Comparison of ENCODE assay signal across 20 cellular contexts in genomic region chr4:83257811-83258210, GRCh38. TPM values are rescaled to one million over a fixed set of nuclear protein-coding genes. Genes with fewer than 3 reads are reported as not detected.
DNase-seq lines count a peak whose midpoint lies in the region; ATAC-seq, FAIRE-seq and TF ChIP-seq lines count a peak whose summit lies in the region.
"Had no signal": no experiment of that assay in that cellular context is flagged by ENCODE, and none has a peak within 500 bp of the region (broad histone marks: within the 10 kb centered on the region; RNA-seq: fewer than 3 reads in every experiment).

No MANE protein-coding gene starts in this region.

- peak overlapping the region; percentile 14 for H3K27ac Mint-ChIP-seq in HFFc6
- H3K27ac Mint-ChIP-seq: activated T-cell treated with anti-CD3 and anti-CD28 coated beads, Interleukin-2, amount 50 U/mL, for 72 hours had no signal

- peak overlapping the region; percentile 74 for H3K27ac ChIP-seq in SJSA1
- H3K27ac ChIP-seq in mesenchymal stem cell (ENCODE audit: low read length, poor library complexity, severe bottlenecking) = no peak overlapping the region
- peak overlapping the region; percentile 16 to 78 (median 46) for H3K27ac ChIP-seq in transverse colon
- H3K27ac ChIP-seq: right lobe of liver, testis had no signal

- peak overlapping the region; percentile 73 for H4K91ac ChIP-seq in mesenchymal stem cell (ENCODE audit: low read length)

- no peaks in the 10 kb centered on the region for H3K79me1 ChIP-seq in mesenchymal stem cell (replicated peaks; ENCODE audit: low read length, poor library complexity, severe bottlenecking)

- no peak overlapping the region for H3K4me2 ChIP-seq in mesenchymal stem cell (ENCODE audit: low read length, poor library complexity, severe bottlenecking)

- no peak overlapping the region for H3K4me3 Mint-ChIP-seq in HFFc6
- H3K4me3 Mint-ChIP-seq: activated T-cell treated with anti-CD3 and anti-CD28 coated beads, Interleukin-2, amount 50 U/mL, for 72 hours; effector memory CD8-positive, alpha-beta T cell had no signal

- peak overlapping the region; percentile 44 to 84 for H2BK12ac ChIP-seq in mesenchymal stem cell (ENCODE audit: low read length in 2 of 2)

- no peaks in the 10 kb centered on the region for H3K9me3 Mint-ChIP-seq in HFFc6
- H3K9me3 Mint-ChIP-seq: activated T-cell treated with anti-CD3 and anti-CD28 coated beads, Interleukin-2, amount 50 U/mL, for 72 hours; effector memory CD8-positive, alpha-beta T cell had no signal

- peaks cover 25% of the 10 kb centered on the region for H3K36me3 Mint-ChIP-seq in HFFc6 (ENCODE audit: low read depth)

- peak overlapping the region; percentile 34 to 71 for H3K18ac ChIP-seq in mesenchymal stem cell (ENCODE audit: low read depth in 1 of 2, low read length in 2 of 2)

- intact Hi-C loops in transverse colon (cut with DNase I; ENCODE audit: low total_unique reads) = no loop called here

- no peak for DNase-seq in HFFc6
- no peak for DNase-seq in SJSA1 (ENCODE audit: low read depth in 1 of 2, low spot score in 2 of 2)
- no peak for DNase-seq in mesenchymal stem cell
- no peak for DNase-seq in transverse colon
- DNase-seq in H54 (ENCODE audit: insufficient read length, low spot score) = no peak
- no peak for DNase-seq in nucleus accumbens (lab: John Stamatoyannopoulos, UW)
- DNase-seq: activated CD4-positive, alpha-beta T cell treated with anti-CD3 and anti-CD28 coated beads for 1 hour; activated naive CD4-positive, alpha-beta T cell treated with anti-CD3 and anti-CD28 coated beads, Interleukin-2, amount 50 U/mL, for 16 hours; activated T-cell treated with anti-CD3 and anti-CD28 coated beads, Interleukin-2, amount 50 U/mL, for 72 hours; DND-41; effector memory CD8-positive, alpha-beta T cell; NCI-H1105; NCI-H2081 treated with DMSO at 0.1 percent for 48 hours; NCI-H510A treated with DMSO at 0.1 percent for 48 hours; right lobe of liver; RPMI8226; testis had no signal

- H2BK5ac ChIP-seq in mesenchymal stem cell (ENCODE audit: low read depth, low read length, poor library complexity, severe bottlenecking) = no peak overlapping the region

- H3K36me3 ChIP-seq in SJSA1 (peaks cover 3% of the 10 kb centered on the region), mesenchymal stem cell (ENCODE audit: control insufficient read depth in 1 of 2, insufficient read depth in 2 of 2, low read depth in 1 of 2, low read length in 2 of 2) (peaks cover 0 to 10% of the 10 kb centered on the region in 2 experiments), transverse colon (no peaks in the 10 kb centered on the region)
- H3K36me3 ChIP-seq: right lobe of liver had no signal

- H3K14ac ChIP-seq in mesenchymal stem cell (ENCODE audit: low read length in 2 of 2) = no peak overlapping the region

- no peak overlapping the region for H2AFZ ChIP-seq in mesenchymal stem cell (ENCODE audit: low read depth, low read length)

- H3K27me3 ChIP-seq in SJSA1 (replicated peaks) (no peaks in the 10 kb centered on the region), mesenchymal stem cell (ENCODE audit: control insufficient read depth in 1 of 2, insufficient read depth in 1 of 2, low read length in 2 of 2) (no peaks in the 10 kb centered on the region), transverse colon (no peaks in the 10 kb centered on the region)
- H3K27me3 ChIP-seq: right lobe of liver, testis had no signal

- no peak for TF ChIP-seq POLR2A in transverse colon (IDR thresholded peaks at IDR 0.05)
- no peak for TF ChIP-seq POLR2A in H54 (IDR thresholded peaks at IDR 0.05; ENCODE audit: low read depth, low read length)

- H3K9ac ChIP-seq in mesenchymal stem cell (ENCODE audit: low read length) = no peak overlapping the region

- TF ChIP-seq EP300 in transverse colon (IDR thresholded peaks at IDR 0.05; ENCODE audit: low read depth) = no peak

- no peak overlapping the region for H3K23ac ChIP-seq in mesenchymal stem cell (ENCODE audit: low read length in 2 of 2)

- 88% methylated on average over 7 of the region's 7 CpGs for WGBS in mesenchymal stem cell
- 90 to 93% methylated on average over 3 to 7 of the region's 7 CpGs for WGBS in transverse colon (ENCODE audit: low coverage in 1 of 2), 2 donors

- H3K4me1 ChIP-seq in SJSA1 (replicated peaks) = peaks cover 61% of the 10 kb centered on the region
- H3K4me1 ChIP-seq in mesenchymal stem cell (ENCODE audit: control insufficient read depth, insufficient read depth, low read depth, low read length) = peaks cover 11% of the 10 kb centered on the region
- H3K4me1 ChIP-seq in transverse colon = peaks cover 15 to 53% (median 42%) of the 10 kb centered on the region in 4 donors
- H3K4me1 ChIP-seq: right lobe of liver, testis had no signal

- no peak overlapping the region for H2BK120ac ChIP-seq in mesenchymal stem cell (ENCODE audit: low read depth, low read length)

- H3K4me1 Mint-ChIP-seq in HFFc6 (ENCODE audit: low read depth) = peaks cover 51% of the 10 kb centered on the region

- no peaks in the 10 kb centered on the region for H3K27me3 Mint-ChIP-seq in HFFc6 (ENCODE audit: insufficient read depth)
- H3K27me3 Mint-ChIP-seq: effector memory CD8-positive, alpha-beta T cell had no signal

- no peak for TF ChIP-seq CTCF in HFFc6 (IDR thresholded peaks at IDR 0.05)
- no peak for TF ChIP-seq CTCF in transverse colon (IDR thresholded peaks at IDR 0.05)

- peak overlapping the region; percentile 35 for H4K8ac ChIP-seq in mesenchymal stem cell (ENCODE audit: low read length)

- FAIRE-seq in H54 (lab: Jason Lieb, UNC) = no peak
- FAIRE-seq: HTR-8/SVneo had no signal

- H3K4ac ChIP-seq in mesenchymal stem cell (ENCODE audit: low read depth in 1 of 2, low read length in 2 of 2) = peak overlapping the region in 1 of 2 experiments; percentile 4

- H2BK15ac ChIP-seq in mesenchymal stem cell (ENCODE audit: low read depth, poor library complexity, severe bottlenecking) = peak overlapping the region; percentile 60

- no peaks in the 10 kb centered on the region for H3K9me3 ChIP-seq in SJSA1 (replicated peaks)
- H3K9me3 ChIP-seq in mesenchymal stem cell (ENCODE audit: control insufficient read depth, low read length) = no peaks in the 10 kb centered on the region
- no peaks in the 10 kb centered on the region for H3K9me3 ChIP-seq in transverse colon
- H3K9me3 ChIP-seq: HAP-1, right lobe of liver, testis had no signal

- in situ Hi-C loops in transverse colon (cut with MboI; ENCODE audit: low pct_ligation_motif_present in 1 of 4, low pct_unique_long_range_greater_than_20kb in 1 of 4, low sequenced_read_pairs in 3 of 4) = loop anchor here (10.0 to 25.0 kb wide), 5 partner anchors 171 to 796 kb away; partner anchors contain the start of gene THAP9 (in 1 of the 4)

- H2AK5ac ChIP-seq in mesenchymal stem cell (ENCODE audit: low read length, severe bottlenecking) = peak overlapping the region; percentile 71

- H3K4me3 ChIP-seq in SJSA1 = no peak overlapping the region
- H3K4me3 ChIP-seq in mesenchymal stem cell (ENCODE audit: insufficient read depth in 1 of 2, low read depth in 1 of 2, low read length in 2 of 2) = no peak overlapping the region
- no peak overlapping the region for H3K4me3 ChIP-seq in transverse colon
- H3K4me3 ChIP-seq: HAP-1, right lobe of liver, testis had no signal

- ATAC-seq in HG03159 (IDR thresholded peaks at IDR 0.05; ENCODE audit: unreplicated experiment) = no peak
- ATAC-seq: activated T-cell treated with anti-CD3 and anti-CD28 coated beads, Interleukin-2, amount 50 U/mL, for 72 hours; effector memory CD8-positive, alpha-beta T cell; right lobe of liver had no signal

RNA-seq across cellular contexts. Expression of gene COQ2, which starts 26.8 kb away (rescaled TPM):
- 10 to 100 TPM; 15.4 to 23.2 (median 20.6) TPM for total RNA-seq in HFFc6 (2021; fragmentation: NEBNext Ultra II Directional; extraction: Animal tissue kit (Norgen Biotek cat#: 25700))
- total RNA-seq in SJSA1 (2014; rRNA removed; shearing (Covaris generic)) = 28.4 and 37.5 TPM in 2 replicates
- polyA plus RNA-seq in mesenchymal stem cell (2013, experiment 1 of 2) = 11.2 TPM
- polyA plus RNA-seq in mesenchymal stem cell (2013, experiment 2 of 2) = 11.6 TPM
- total RNA-seq in transverse colon = 10 to 100 TPM in 3 of 4 donors, under 1 TPM in 1; 0.75 to 14.4 (median 12.2) TPM
